ENCODE assay signal across 22 cellular contexts in the genomic region with DNA sequence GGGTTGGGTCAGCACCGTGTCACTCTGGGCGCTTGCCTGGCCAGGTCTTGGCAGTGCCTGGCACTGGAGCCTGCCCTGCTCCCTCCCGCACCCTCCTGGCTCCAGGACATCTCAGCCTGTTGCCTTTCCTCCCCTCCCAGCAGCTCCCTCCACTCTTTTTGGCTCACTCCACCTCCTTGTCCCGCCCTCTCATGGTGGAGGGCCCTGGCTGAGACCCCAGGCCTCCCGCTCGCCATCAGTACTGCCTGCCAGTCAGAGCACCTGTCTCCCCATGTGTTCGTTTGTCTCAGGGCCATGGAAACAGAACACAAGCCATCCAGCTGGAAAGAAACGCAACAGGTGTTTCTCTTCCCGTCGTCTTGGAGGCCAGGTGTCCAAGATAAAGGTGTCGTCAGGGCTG.
DNase-seq lines count a peak whose midpoint lies in the region; ATAC-seq and TF ChIP-seq lines count a peak whose summit lies in the region.
"Had no signal": no experiment of that assay in that cellular context is flagged by ENCODE, and none has a peak within 500 bp of the region (broad histone marks: within the 10 kb centered on the region; RNA-seq: fewer than 3 reads in every experiment).

No MANE protein-coding gene starts in this region.

- no peaks in the 10 kb centered on the region for H3K4me1 ChIP-seq in HEK293 (ENCODE audit: control insufficient read depth, insufficient read depth, low read length)
- peaks cover 0 to 9% of the 10 kb centered on the region in 2 donors for H3K4me1 ChIP-seq in neuronal stem cell (ENCODE audit: control insufficient read depth in 2 of 2, insufficient read depth in 1 of 2, low read depth in 1 of 2, low read length in 2 of 2)
- H3K4me1 ChIP-seq in CD8-positive, alpha-beta T cell (ENCODE audit: insufficient read depth, low read length), result no peaks in the 10 kb centered on the region
- H3K4me1 ChIP-seq: testis had no signal

- no peak overlapping the region for H4K91ac ChIP-seq in neuronal stem cell (ENCODE audit: low read depth, low read length, poor library complexity)

- H3K14ac ChIP-seq in neuronal stem cell (ENCODE audit: low read length), result no peak overlapping the region

- H3K4me3 ChIP-seq in HEK293 (ENCODE audit: low read depth, low read length) (no peak overlapping the region), neuronal stem cell (ENCODE audit: low read length in 2 of 2) (no peak overlapping the region)
- H3K4me3 ChIP-seq in CD8-positive, alpha-beta T cell (ENCODE audit: low read depth, low read length), result no peak overlapping the region
- H3K4me3 ChIP-seq: testis had no signal

- no CpG with 5 or more reads among the region's 11 CpGs for WGBS in neuronal stem cell (ENCODE audit: extremely low coverage in 2 of 2, insufficient read length in 2 of 2, insufficient replicate concordance in 1 of 2), 2 donors

- no peak overlapping the region for H3K4me3 Mint-ChIP-seq in Calu3 (ENCODE audit: low read depth, unreplicated experiment)
- no peak overlapping the region for H3K4me3 Mint-ChIP-seq in CD8-positive, alpha-beta T cell
- H3K4me3 Mint-ChIP-seq in activated CD8-positive, alpha-beta T cell treated with anti-CD3 and anti-CD28 coated beads for 36 hours, result no peak overlapping the region
- H3K4me3 Mint-ChIP-seq: activated naive CD4-positive, alpha-beta T cell treated with anti-CD3 and anti-CD28 coated beads, Interleukin-2, amount 50 U/mL, for 24 hours; CD4-positive, alpha-beta T cell; memory B cell; natural killer cell treated with Interleukin-12 subunit alpha and Interleukin-12 subunit beta and Interleukin-15 and Interleukin-18, amount 100 ng/mL, for 72 hours; stimulated activated effector memory CD8-positive, alpha-beta T cell treated with anti-CD3 and anti-CD28 coated beads, Interleukin-12 subunit alpha, Interleukin-12 subunit beta, amount 100 ng/mL, for 72 hours; T-helper 1 cell treated with Interleukin-12 subunit alpha and Interleukin-12 subunit beta and Interleukin-4 antibody, amounts not matched to agents 30 μg/mL and 1 μg/mL, for 36 hours had no signal

- H2BK15ac ChIP-seq in neuronal stem cell (ENCODE audit: low read length), result no peak overlapping the region

- no peak overlapping the region for H3K4me2 ChIP-seq in neuronal stem cell (ENCODE audit: insufficient read depth, low read length, poor library complexity, severe bottlenecking)

- peaks cover 2% of the 10 kb centered on the region for H3K9me3 Mint-ChIP-seq in Calu3 (ENCODE audit: low read depth, unreplicated experiment)
- H3K9me3 Mint-ChIP-seq in CD8-positive, alpha-beta T cell, result peaks cover 7% of the 10 kb centered on the region
- no peaks in the 10 kb centered on the region for H3K9me3 Mint-ChIP-seq in activated CD8-positive, alpha-beta T cell treated with anti-CD3 and anti-CD28 coated beads for 36 hours
- H3K9me3 Mint-ChIP-seq: activated naive CD4-positive, alpha-beta T cell treated with anti-CD3 and anti-CD28 coated beads, Interleukin-2, amount 50 U/mL, for 24 hours; CD4-positive, alpha-beta T cell; memory B cell; natural killer cell treated with Interleukin-12 subunit alpha and Interleukin-12 subunit beta and Interleukin-15 and Interleukin-18, amount 100 ng/mL, for 72 hours; stimulated activated effector memory CD8-positive, alpha-beta T cell treated with anti-CD3 and anti-CD28 coated beads, Interleukin-12 subunit alpha, Interleukin-12 subunit beta, amount 100 ng/mL, for 72 hours had no signal

- H3K4ac ChIP-seq in neuronal stem cell (ENCODE audit: low read length), result no peak overlapping the region

- H3K27ac ChIP-seq in HEK293 (ENCODE audit: extremely low read depth, low read depth, low read length), result no peak overlapping the region
- no peak overlapping the region for H3K27ac ChIP-seq in neuronal stem cell (replicated peaks; ENCODE audit: low read length)
- H3K27ac ChIP-seq in CD8-positive, alpha-beta T cell (ENCODE audit: low read depth, low read length), result no peak overlapping the region
- H3K27ac ChIP-seq: HL-60, testis had no signal

- peaks cover 33% of the 10 kb centered on the region for H3K4me1 Mint-ChIP-seq in Calu3 (ENCODE audit: low read depth, unreplicated experiment)
- H3K4me1 Mint-ChIP-seq in CD8-positive, alpha-beta T cell (ENCODE audit: low read depth), result no peaks in the 10 kb centered on the region
- no peaks in the 10 kb centered on the region for H3K4me1 Mint-ChIP-seq in activated CD8-positive, alpha-beta T cell treated with anti-CD3 and anti-CD28 coated beads for 36 hours (ENCODE audit: low read depth)
- H3K4me1 Mint-ChIP-seq: activated naive CD4-positive, alpha-beta T cell treated with anti-CD3 and anti-CD28 coated beads, Interleukin-2, amount 50 U/mL, for 24 hours; memory B cell had no signal

- H3K36me3 Mint-ChIP-seq in Calu3 (ENCODE audit: insufficient read depth, unreplicated experiment), result peaks cover 13% of the 10 kb centered on the region
- no peaks in the 10 kb centered on the region for H3K36me3 Mint-ChIP-seq in CD8-positive, alpha-beta T cell
- H3K36me3 Mint-ChIP-seq in activated CD8-positive, alpha-beta T cell treated with anti-CD3 and anti-CD28 coated beads for 36 hours (ENCODE audit: low read depth), result no peaks in the 10 kb centered on the region
- H3K36me3 Mint-ChIP-seq: activated naive CD4-positive, alpha-beta T cell treated with anti-CD3 and anti-CD28 coated beads, Interleukin-2, amount 50 U/mL, for 24 hours; memory B cell; natural killer cell treated with Interleukin-12 subunit alpha and Interleukin-12 subunit beta and Interleukin-15 and Interleukin-18, amount 100 ng/mL, for 72 hours had no signal

- no peak overlapping the region for H2BK12ac ChIP-seq in neuronal stem cell (ENCODE audit: low read length)

- H3K36me3 ChIP-seq in HEK293 (ENCODE audit: control insufficient read depth in 2 of 2, insufficient read depth in 1 of 2, low read length in 2 of 2) (no peaks in the 10 kb centered on the region), neuronal stem cell (replicated peaks in 1 of 2; ENCODE audit: control insufficient read depth in 2 of 2, insufficient read depth in 2 of 2, low read length in 2 of 2) (no peaks in the 10 kb centered on the region)
- H3K36me3 ChIP-seq in CD8-positive, alpha-beta T cell (ENCODE audit: insufficient read depth, low read length), result no peaks in the 10 kb centered on the region

- no peak for DNase-seq in Calu3
- DNase-seq in NCI-H2171 treated with DMSO at 0.1 percent for 48 hours (lab: John Stamatoyannopoulos, UW), result peak; percentile 75
- no peak for DNase-seq in neuronal stem cell (ENCODE audit: low spot score)
- DNase-seq in activated effector memory CD4-positive, alpha-beta T cell treated with anti-CD3 and anti-CD28 coated beads, Interleukin-2, amount 50 U/mL, for 16 hours, result no peak
- DNase-seq in CD8-positive, alpha-beta T cell, result no peak
- no peak for DNase-seq in activated CD8-positive, alpha-beta T cell treated with anti-CD3 and anti-CD28 coated beads for 36 hours
- DNase-seq: activated CD4-positive, alpha-beta T cell treated with anti-CD3 and anti-CD28 coated beads for 4 hours; anterior cingulate cortex; CD4-positive, alpha-beta T cell; head of caudate nucleus; NCI-H1436; NCI-H446 treated with DMSO at 0.1 percent for 48 hours; posterior cingulate gyrus; stimulated activated CD4-positive, alpha-beta T cell treated with anti-CD3 and anti-CD28 coated beads, Interleukin-2, amount 100 ng/mL, for 24 hours; testis had no signal

- H3K18ac ChIP-seq in neuronal stem cell (ENCODE audit: low read length), result peak overlapping the region; percentile 90

- peak overlapping the region; percentile 18 for H3K23ac ChIP-seq in neuronal stem cell (ENCODE audit: low read depth, low read length, poor library complexity)

- no peak overlapping the region for H3K9ac ChIP-seq in neuronal stem cell (ENCODE audit: low read depth, low read length, poor library complexity)

- ATAC-seq in CD8-positive, alpha-beta T cell, result no peak
- no peak for ATAC-seq in activated CD8-positive, alpha-beta T cell treated with anti-CD3 and anti-CD28 coated beads for 36 hours
- ATAC-seq: natural killer cell treated with Interleukin-12 subunit alpha and Interleukin-12 subunit beta and Interleukin-15 and Interleukin-18, amount 100 ng/mL, for 72 hours; stimulated activated effector memory CD8-positive, alpha-beta T cell treated with anti-CD3 and anti-CD28 coated beads, Interleukin-12 subunit alpha, Interleukin-12 subunit beta, amount 100 ng/mL, for 72 hours had no signal

- no peak overlapping the region for H2BK5ac ChIP-seq in neuronal stem cell (ENCODE audit: low read length)

- H3K9me3 ChIP-seq in HEK293 (ENCODE audit: control insufficient read depth, insufficient read depth, low read depth, low read length), result no peaks in the 10 kb centered on the region
- H3K9me3 ChIP-seq in neuronal stem cell (replicated peaks in 1 of 2; ENCODE audit: control insufficient read depth in 2 of 2, insufficient read depth in 1 of 2, low read depth in 1 of 2, low read length in 2 of 2), result no peaks in the 10 kb centered on the region
- H3K9me3 ChIP-seq in CD8-positive, alpha-beta T cell (ENCODE audit: low read length), result no peaks in the 10 kb centered on the region
- H3K9me3 ChIP-seq: testis had no signal

- H2BK120ac ChIP-seq in neuronal stem cell (ENCODE audit: low read depth, low read length), result no peak overlapping the region

- no peak for TF ChIP-seq CTCF in Calu3 (IDR thresholded peaks at IDR 0.05; ENCODE audit: unreplicated experiment)
- TF ChIP-seq CTCF in HEK293 (tag by site-specific recombination; IDR thresholded peaks at IDR 0.05), result no peak
- no peak for TF ChIP-seq CTCF in CD8-positive, alpha-beta T cell (IDR thresholded peaks at IDR 0.05)
- no peak for TF ChIP-seq CTCF in activated CD8-positive, alpha-beta T cell treated with anti-CD3 and anti-CD28 coated beads for 36 hours (IDR thresholded peaks at IDR 0.05)

- no peaks in the 10 kb centered on the region for H3K27me3 ChIP-seq in neuronal stem cell (ENCODE audit: control insufficient read depth in 3 of 3, insufficient read depth in 3 of 3, low read depth in 1 of 3, low read length in 3 of 3)
- H3K27me3 ChIP-seq in CD8-positive, alpha-beta T cell (ENCODE audit: insufficient read depth, low read length), result no peaks in the 10 kb centered on the region
- H3K27me3 ChIP-seq: testis had no signal

- POLR2A ChIA-PET in HEK293 (lab: Yijun Ruan, JAX), result no interaction called here
- POLR2A ChIA-PET in CD8-positive, alpha-beta T cell (lab: Charles Lee), result no interaction called here
- POLR2A ChIA-PET in activated CD8-positive, alpha-beta T cell treated with anti-CD3 and anti-CD28 coated beads for 36 hours (lab: Charles Lee), result no interaction called here

- H4K8ac ChIP-seq in neuronal stem cell (ENCODE audit: low read depth, low read length), result no peak overlapping the region

- no peak overlapping the region for H2AFZ ChIP-seq in neuronal stem cell (ENCODE audit: low read length)

- CTCF ChIA-PET in Calu3 (lab: Charles Lee) (no interaction called here), HEK293 (lab: Yijun Ruan, JAX) (no interaction called here)
- CTCF ChIA-PET in CD8-positive, alpha-beta T cell (lab: Charles Lee), result no interaction called here
- CTCF ChIA-PET in activated CD8-positive, alpha-beta T cell treated with anti-CD3 and anti-CD28 coated beads for 36 hours (lab: Charles Lee), result no interaction called here

- peak overlapping the region; percentile 14 for H3K27ac Mint-ChIP-seq in Calu3 (ENCODE audit: unreplicated experiment)
- H3K27ac Mint-ChIP-seq in CD8-positive, alpha-beta T cell, result no peak overlapping the region
- no peak overlapping the region for H3K27ac Mint-ChIP-seq in activated CD8-positive, alpha-beta T cell treated with anti-CD3 and anti-CD28 coated beads for 36 hours
- H3K27ac Mint-ChIP-seq: activated naive CD4-positive, alpha-beta T cell treated with anti-CD3 and anti-CD28 coated beads, Interleukin-2, amount 50 U/mL, for 24 hours; CD4-positive, alpha-beta T cell; memory B cell; natural killer cell treated with Interleukin-12 subunit alpha and Interleukin-12 subunit beta and Interleukin-15 and Interleukin-18, amount 100 ng/mL, for 72 hours; stimulated activated effector memory CD8-positive, alpha-beta T cell treated with anti-CD3 and anti-CD28 coated beads, Interleukin-12 subunit alpha, Interleukin-12 subunit beta, amount 100 ng/mL, for 72 hours; T-helper 1 cell treated with Interleukin-12 subunit alpha and Interleukin-12 subunit beta and Interleukin-4 antibody, amounts not matched to agents 30 μg/mL and 1 μg/mL, for 36 hours had no signal

- no peaks in the 10 kb centered on the region for H3K79me1 ChIP-seq in neuronal stem cell (ENCODE audit: low read depth, low read length)

- peak overlapping the region; percentile 5 for H2AK5ac ChIP-seq in neuronal stem cell (ENCODE audit: low read depth, low read length)

- no peaks in the 10 kb centered on the region for H3K27me3 Mint-ChIP-seq in Calu3 (ENCODE audit: unreplicated experiment)
- peaks cover 13% of the 10 kb centered on the region for H3K27me3 Mint-ChIP-seq in CD8-positive, alpha-beta T cell (ENCODE audit: low read depth)
- H3K27me3 Mint-ChIP-seq in activated CD8-positive, alpha-beta T cell treated with anti-CD3 and anti-CD28 coated beads for 36 hours, result no peaks in the 10 kb centered on the region
- H3K27me3 Mint-ChIP-seq: CD4-positive, alpha-beta T cell had no signal

- intact Hi-C loops in Calu3 (cut with micrococcal nuclease; ENCODE audit: unreplicated experiment), result no loop called here
- intact Hi-C loops in CD8-positive, alpha-beta T cell (cut with DNase I, micrococcal nuclease), result no loop called here
- intact Hi-C loops in activated CD8-positive, alpha-beta T cell treated with anti-CD3 and anti-CD28 coated beads for 36 hours (cut with micrococcal nuclease), result no loop called here

- no TSS peak for BruUV-seq in Calu3 (replicated peaks; lab: Mats Ljungman, UMichigan)
